Comparison of ENCODE assay signal across 22 cellular contexts in the genomic region with DNA sequence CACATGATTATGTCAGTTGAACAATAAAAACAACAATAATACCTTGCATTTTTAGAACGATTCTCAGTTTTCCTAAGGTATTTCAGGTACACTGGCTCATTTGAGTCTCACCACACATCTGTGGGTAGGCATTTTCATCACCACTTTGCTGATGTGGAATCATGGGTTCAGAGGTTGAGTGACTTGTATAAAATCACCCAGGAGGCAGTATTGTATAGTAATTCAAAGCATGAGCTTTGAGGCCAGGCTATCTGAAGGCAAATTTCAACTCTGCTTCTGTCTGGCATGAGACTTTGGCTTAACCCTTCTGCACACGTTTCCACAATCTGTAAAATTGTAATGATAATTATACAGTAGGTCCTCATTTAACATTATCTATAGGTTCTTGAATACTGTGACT.
"Had no signal": no experiment of that assay in that cellular context is flagged by ENCODE, and none has a peak within 500 bp of the region (broad histone marks: within the 10 kb centered on the region; RNA-seq: fewer than 3 reads in every experiment).

No MANE protein-coding gene starts in this region.

- ATAC-seq: esophagus mucosa; lower lobe of right lung; natural killer cell treated with Interleukin-12 subunit alpha and Interleukin-12 subunit beta and Interleukin-15 and Interleukin-18, amount 100 ng/mL, for 72 hours; pancreas; right cardiac atrium; stimulated activated effector memory CD8-positive, alpha-beta T cell treated with anti-CD3 and anti-CD28 coated beads, Interleukin-12 subunit alpha, Interleukin-12 subunit beta, amount 100 ng/mL, for 72 hours; stimulated activated naive CD8-positive, alpha-beta T cell treated with anti-CD3 and anti-CD28 coated beads, Interleukin-15, amount 100 ng/mL, for 72 hours; upper lobe of right lung had no signal

- DNase-seq: cortex of kidney; dorsolateral prefrontal cortex; effector CD8-positive, alpha-beta T cell; left ventricle myocardium inferior; lower lobe of right lung; occipital lobe; pancreas; right cardiac atrium; stimulated activated CD4-positive, alpha-beta T cell treated with anti-CD3 and anti-CD28 coated beads, Interleukin-4, amount 100 ng/mL, for 1 hour; stimulated activated CD8-positive, alpha-beta memory T cell treated with anti-CD3 and anti-CD28 coated beads, Interleukin-4, amount 100 ng/mL, for 48 hours; stimulated activated naive CD8-positive, alpha-beta T cell treated with anti-CD3 and anti-CD28 coated beads, Interleukin-15, amount 100 ng/mL, for 72 hours; testis; upper lobe of right lung had no signal

- H3K9me3 ChIP-seq: lower lobe of right lung, pancreas, testis, tibial nerve, upper lobe of right lung, vagina had no signal

- H3K27ac ChIP-seq: dorsolateral prefrontal cortex, left ventricle myocardium inferior, lower lobe of right lung, pancreas, testis, tibial nerve, upper lobe of right lung, vagina had no signal

- H3K27me3 Mint-ChIP-seq: progenitor cell of endocrine pancreas; stimulated activated naive CD8-positive, alpha-beta T cell treated with anti-CD3 and anti-CD28 coated beads, Interleukin-15, amount 100 ng/mL, for 72 hours had no signal

- H3K9me3 Mint-ChIP-seq: immature natural killer cell; memory B cell; natural killer cell treated with Interleukin-12 subunit alpha and Interleukin-12 subunit beta and Interleukin-15 and Interleukin-18, amount 100 ng/mL, for 72 hours; stimulated activated effector memory CD8-positive, alpha-beta T cell treated with anti-CD3 and anti-CD28 coated beads, Interleukin-12 subunit alpha, Interleukin-12 subunit beta, amount 100 ng/mL, for 72 hours had no signal

- H3K27ac Mint-ChIP-seq: immature natural killer cell; memory B cell; mesothelial cell of epicardium; natural killer cell treated with Interleukin-12 subunit alpha and Interleukin-12 subunit beta and Interleukin-15 and Interleukin-18, amount 100 ng/mL, for 72 hours; stimulated activated effector memory CD8-positive, alpha-beta T cell treated with anti-CD3 and anti-CD28 coated beads, Interleukin-12 subunit alpha, Interleukin-12 subunit beta, amount 100 ng/mL, for 72 hours; stimulated activated naive CD8-positive, alpha-beta T cell treated with anti-CD3 and anti-CD28 coated beads, Interleukin-15, amount 100 ng/mL, for 72 hours had no signal

- H3K36me3 ChIP-seq: left ventricle myocardium inferior, lower lobe of right lung, pancreas, tibial nerve, upper lobe of right lung, vagina had no signal

- H3K4me3 ChIP-seq: dorsolateral prefrontal cortex, left ventricle myocardium inferior, lower lobe of right lung, pancreas, testis, tibial nerve, upper lobe of right lung, vagina had no signal

- H3K4me3 Mint-ChIP-seq: immature natural killer cell; memory B cell; mesothelial cell of epicardium; natural killer cell treated with Interleukin-12 subunit alpha and Interleukin-12 subunit beta and Interleukin-15 and Interleukin-18, amount 100 ng/mL, for 72 hours; stimulated activated effector memory CD8-positive, alpha-beta T cell treated with anti-CD3 and anti-CD28 coated beads, Interleukin-12 subunit alpha, Interleukin-12 subunit beta, amount 100 ng/mL, for 72 hours; stimulated activated naive CD8-positive, alpha-beta T cell treated with anti-CD3 and anti-CD28 coated beads, Interleukin-15, amount 100 ng/mL, for 72 hours had no signal

- H3K4me1 Mint-ChIP-seq: immature natural killer cell, memory B cell, mesothelial cell of epicardium had no signal

- H3K4me1 ChIP-seq: left ventricle myocardium inferior, lower lobe of right lung, pancreas, testis, tibial nerve, upper lobe of right lung, vagina had no signal

- H3K36me3 Mint-ChIP-seq: memory B cell; mesothelial cell of epicardium; stimulated activated effector memory CD8-positive, alpha-beta T cell treated with anti-CD3 and anti-CD28 coated beads, Interleukin-12 subunit alpha, Interleukin-12 subunit beta, amount 100 ng/mL, for 72 hours had no signal

- H3K27me3 ChIP-seq: pancreas, testis, tibial nerve, upper lobe of right lung, vagina had no signal
